18 cellular contexts compared by ENCODE assay signal in genomic region chr9:117365438-117365837, GRCh38.
"Had no signal": no experiment of that assay in that cellular context is flagged by ENCODE, and none has a peak within 500 bp of the region (broad histone marks: within the 10 kb centered on the region; RNA-seq: fewer than 3 reads in every experiment).

No MANE protein-coding gene starts in this region.

- H3K36me3 ChIP-seq: breast epithelium, gastroesophageal sphincter, thoracic aorta, vagina had no signal

- H3K27ac ChIP-seq: breast epithelium, epithelial cell of prostate, gastroesophageal sphincter, thoracic aorta, vagina had no signal

- DNase-seq: activated CD8-positive, alpha-beta memory T cell treated with anti-CD3 and anti-CD28 coated beads, Interleukin-2, amount 50 U/mL, for 48 hours; activated naive CD4-positive, alpha-beta T cell; activated T-cell treated with anti-CD3 and anti-CD28 coated beads, Interleukin-2, amount 50 U/mL, for 4 hours; amniotic stem cell; cortex of kidney; head of caudate nucleus; hypothalamus; left ventricle myocardium superior; midbrain; natural killer cell; retina; stimulated activated CD4-positive, alpha-beta T cell treated with anti-CD3 and anti-CD28 coated beads, Interleukin-4, amount 100 ng/mL, for 1 hour; stimulated activated naive CD4-positive, alpha-beta T cell treated with Interleukin-2 at 50 U/mL for 16 hours had no signal

- H3K4me3 ChIP-seq: breast epithelium, gastroesophageal sphincter, thoracic aorta, vagina had no signal

- ATAC-seq: activated T-cell treated with anti-CD3 and anti-CD28 coated beads, Interleukin-2, amount 50 U/mL, for 4 hours; gastroesophageal sphincter; left ventricle myocardium superior; natural killer cell had no signal

- H3K27me3 ChIP-seq: breast epithelium, gastroesophageal sphincter, vagina had no signal

- H3K4me1 ChIP-seq: breast epithelium, gastroesophageal sphincter, vagina had no signal

- H3K9me3 ChIP-seq: breast epithelium, gastroesophageal sphincter, thoracic aorta, vagina had no signal
